ENCODE assay signal across 14 cellular contexts in genomic region chr11:133982151-133982550, GRCh38.
"Had no signal": no experiment of that assay in that cellular context is flagged by ENCODE, and none has a peak within 500 bp of the region (broad histone marks: within the 10 kb centered on the region; RNA-seq: fewer than 3 reads in every experiment).

No MANE protein-coding gene starts in this region.

- DNase-seq: KBM-7, MV-4-11, NCI-H1048, NCI-H1105, NCI-H1694, NCI-H187 treated with DMSO at 0.1 percent for 48 hours, NCI-H2029 treated with DMSO at 0.1 percent for 48 hours, NCI-H2107, NCI-H2227 treated with DMSO at 0.1 percent for 48 hours, NCI-H524, NCI-H526 treated with DMSO at 0.1 percent for 48 hours, NCI-H774, SHP77, SK-N-SH had no signal

- H3K9me3 ChIP-seq: SK-N-SH had no signal

- H3K9ac ChIP-seq: SK-N-SH had no signal

- H3K4me2 ChIP-seq: SK-N-SH had no signal
